Comparison of ENCODE assay signal across 9 cellular contexts in the genomic region with DNA sequence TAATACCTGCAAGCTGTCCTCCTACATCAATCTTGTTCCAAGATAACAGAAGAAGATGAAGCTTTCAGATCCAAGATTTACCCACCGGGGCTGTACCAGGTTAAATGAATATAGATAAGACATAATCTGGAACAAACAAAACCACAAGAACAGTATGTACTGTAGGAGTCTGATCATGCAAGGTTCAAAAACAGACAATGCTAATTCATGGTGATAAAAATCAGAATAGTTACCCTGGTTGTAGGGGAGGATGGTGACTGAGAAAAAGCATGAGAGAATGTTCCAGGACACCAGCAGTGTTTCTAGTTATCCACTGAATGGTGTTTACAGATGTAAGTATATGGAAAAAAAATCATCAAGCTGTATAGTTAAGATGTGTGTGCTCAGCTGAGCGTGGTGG.
"Had no signal": no experiment of that assay in that cellular context is flagged by ENCODE, and none has a peak within 500 bp of the region (broad histone marks: within the 10 kb centered on the region; RNA-seq: fewer than 3 reads in every experiment).

No MANE protein-coding gene starts in this region.

- H3K4me1 ChIP-seq: HAP-1 had no signal

- H3K9ac ChIP-seq: GM23248 had no signal

- DNase-seq: GM23248, GOT3, H7, HFFc6, KBM-7 had no signal

- H3K4me3 ChIP-seq: GM23248, HAP-1 had no signal

- H3K9me3 ChIP-seq: HAP-1 had no signal

- ATAC-seq: HCT116, HepG2 had no signal

- H2AFZ ChIP-seq: GM23248 had no signal

- H3K36me3 ChIP-seq: HAP-1 had no signal

- H3K27ac ChIP-seq: GM23248, HL-60 had no signal
